Comparison of ENCODE assay signal across 1 cellular context in genomic region chr19:41902594-41902993, GRCh38.
TF ChIP-seq lines count a peak whose summit lies in the region.

No MANE protein-coding gene starts in this region.

TF ChIP-seq in HEK293, 187 proteins besides CTCF, POLR2A, EP300 and RAD21 (continued from another document):
- no peak for TF ChIP-seq ZNF350 (tag by site-specific recombination; IDR thresholded peaks at IDR 0.05)
